12 cellular contexts compared by ENCODE assay signal in genomic region chr14:94417497-94418205, GRCh38. TPM values are rescaled to one million over a fixed set of nuclear protein-coding genes. Genes with fewer than 3 reads are reported as not detected.
A peak's percentile ranks its signal among the peaks of the same experiment; 100 is the strongest.
DNase-seq lines count a peak whose midpoint lies in the region; ATAC-seq and TF ChIP-seq lines count a peak whose summit lies in the region.
"Not testable (repeated sequence)": the region's sequence is repeated elsewhere in the genome, so short reads cannot be mapped to it uniquely, and the experiment has no call there.
"Had no signal": no experiment of that assay in that cellular context is flagged by ENCODE, and none has a peak within 500 bp of the region (broad histone marks: within the 10 kb centered on the region; RNA-seq: fewer than 3 reads in every experiment).

No MANE protein-coding gene starts in this region.

- H3K4me3 Mint-ChIP-seq in activated CD4-positive, alpha-beta memory T cell treated with anti-CD3 and anti-CD28 coated beads for 36 hours; activated T-cell treated with anti-CD3 and anti-CD28 coated beads, Interleukin-2, amount 50 U/mL, for 72 hours; activated naive CD4-positive, alpha-beta T cell treated with anti-CD3 and anti-CD28 coated beads for 36 hours; activated naive CD8-positive, alpha-beta T cell: not testable (repeated sequence)

- H3K9me3 Mint-ChIP-seq in activated CD4-positive, alpha-beta memory T cell treated with anti-CD3 and anti-CD28 coated beads for 36 hours: peaks cover 24% of the 10 kb centered on the region
- H3K9me3 Mint-ChIP-seq in activated T-cell treated with anti-CD3 and anti-CD28 coated beads, Interleukin-2, amount 50 U/mL, for 72 hours: peaks cover 8 to 21% of the 10 kb centered on the region in 2 donors
- H3K9me3 Mint-ChIP-seq in activated naive CD4-positive, alpha-beta T cell treated with anti-CD3 and anti-CD28 coated beads for 36 hours; activated naive CD8-positive, alpha-beta T cell (ENCODE audit: low read depth): not testable (repeated sequence)

- not testable (repeated sequence) for H3K4me1 Mint-ChIP-seq in activated CD4-positive, alpha-beta memory T cell treated with anti-CD3 and anti-CD28 coated beads for 36 hours (ENCODE audit: low read depth); activated T-cell treated with anti-CD3 and anti-CD28 coated beads, Interleukin-2, amount 50 U/mL, for 72 hours (ENCODE audit: low read depth); activated naive CD4-positive, alpha-beta T cell treated with anti-CD3 and anti-CD28 coated beads for 36 hours (ENCODE audit: low read depth); activated naive CD8-positive, alpha-beta T cell (ENCODE audit: low read depth)

- TF ChIP-seq CTCF in GM12865 (IDR thresholded peaks at IDR 0.05; ENCODE audit: insufficient read depth, low read depth, low read length, missing control alignments): not testable (repeated sequence)

- H3K27me3 Mint-ChIP-seq in activated CD4-positive, alpha-beta memory T cell treated with anti-CD3 and anti-CD28 coated beads for 36 hours: not testable (repeated sequence)
- H3K27me3 Mint-ChIP-seq in activated T-cell treated with anti-CD3 and anti-CD28 coated beads, Interleukin-2, amount 50 U/mL, for 72 hours (ENCODE audit: low read depth): peaks cover 14% of the 10 kb centered on the region
- peaks cover 20% of the 10 kb centered on the region for H3K27me3 Mint-ChIP-seq in activated naive CD4-positive, alpha-beta T cell treated with anti-CD3 and anti-CD28 coated beads for 36 hours (ENCODE audit: low read depth)
- H3K27me3 Mint-ChIP-seq in activated naive CD8-positive, alpha-beta T cell: peaks cover 19% of the 10 kb centered on the region

- not testable (repeated sequence) for H3K36me3 Mint-ChIP-seq in activated CD4-positive, alpha-beta memory T cell treated with anti-CD3 and anti-CD28 coated beads for 36 hours; activated naive CD4-positive, alpha-beta T cell treated with anti-CD3 and anti-CD28 coated beads for 36 hours (ENCODE audit: low read depth); activated naive CD8-positive, alpha-beta T cell
- H3K36me3 Mint-ChIP-seq in activated T-cell treated with anti-CD3 and anti-CD28 coated beads, Interleukin-2, amount 50 U/mL, for 72 hours (ENCODE audit: insufficient read depth in 2 of 2): peaks cover 7 to 18% of the 10 kb centered on the region in 2 donors

- CTCF ChIA-PET in activated CD4-positive, alpha-beta memory T cell treated with anti-CD3 and anti-CD28 coated beads for 36 hours (lab: Charles Lee); activated naive CD4-positive, alpha-beta T cell treated with anti-CD3 and anti-CD28 coated beads for 36 hours (lab: Charles Lee): not testable (repeated sequence)

- POLR2A ChIA-PET in activated CD4-positive, alpha-beta memory T cell treated with anti-CD3 and anti-CD28 coated beads for 36 hours (lab: Charles Lee): not testable (repeated sequence)

- not testable (repeated sequence) for H3K4me3 ChIP-seq in GM12865 (ENCODE audit: low read depth, low read length)

- intact Hi-C loops in activated CD4-positive, alpha-beta memory T cell treated with anti-CD3 and anti-CD28 coated beads for 36 hours (cut with micrococcal nuclease); activated naive CD4-positive, alpha-beta T cell treated with anti-CD3 and anti-CD28 coated beads for 36 hours (cut with micrococcal nuclease): not testable (repeated sequence)

- peak; percentile 18 for DNase-seq in GM12865 (ENCODE audit: low read depth)
- DNase-seq in activated CD4-positive, alpha-beta memory T cell treated with anti-CD3 and anti-CD28 coated beads for 36 hours: peak; percentile 21
- not testable (repeated sequence) for DNase-seq in activated T-cell treated with anti-CD3 and anti-CD28 coated beads, Interleukin-2, amount 50 U/mL, for 72 hours
- peak; percentile 23 for DNase-seq in activated naive CD4-positive, alpha-beta T cell treated with anti-CD3 and anti-CD28 coated beads for 36 hours

- H3K27ac Mint-ChIP-seq in activated CD4-positive, alpha-beta memory T cell treated with anti-CD3 and anti-CD28 coated beads for 36 hours; activated T-cell treated with anti-CD3 and anti-CD28 coated beads, Interleukin-2, amount 50 U/mL, for 72 hours; activated naive CD4-positive, alpha-beta T cell treated with anti-CD3 and anti-CD28 coated beads for 36 hours: not testable (repeated sequence)
- peak overlapping the region; percentile 7 for H3K27ac Mint-ChIP-seq in activated naive CD8-positive, alpha-beta T cell

- ATAC-seq in activated T-cell treated with anti-CD3 and anti-CD28 coated beads, Interleukin-2, amount 50 U/mL, for 72 hours (replicated peaks in 1 of 2): peak; percentile 25 to 32

RNA-seq across cellular contexts. Expression of gene SERPINA1, which starts 29.2 kb away (rescaled TPM):
- total RNA-seq in activated CD4-positive, alpha-beta memory T cell treated with anti-CD3 and anti-CD28 coated beads for 36 hours: 10 to 100 TPM; 22.1 to 24.5 TPM
- total RNA-seq in activated T-cell treated with anti-CD3 and anti-CD28 coated beads, Interleukin-2, amount 50 U/mL, for 72 hours: 10 to 100 TPM; 20.3 to 68.9 TPM
- total RNA-seq in activated naive CD4-positive, alpha-beta T cell treated with anti-CD3 and anti-CD28 coated beads for 36 hours: 1 to 10 TPM; 3.1 to 4.3 TPM

RNA-seq across cellular contexts. Expression of gene SERPINA11, which starts 34.9 kb away (rescaled TPM):
- not detected for total RNA-seq in activated CD4-positive, alpha-beta memory T cell treated with anti-CD3 and anti-CD28 coated beads for 36 hours
- total RNA-seq in activated T-cell treated with anti-CD3 and anti-CD28 coated beads, Interleukin-2, amount 50 U/mL, for 72 hours: not detected
- not detected for total RNA-seq in activated naive CD4-positive, alpha-beta T cell treated with anti-CD3 and anti-CD28 coated beads for 36 hours
- total RNA-seq: A172; B cell; Calu3; CD4-positive, alpha-beta T cell; CD8-positive, alpha-beta T cell; GM12878 had no signal

RNA-seq across cellular contexts. Expression of gene SERPINA2, which starts 51.2 kb away (rescaled TPM):
- total RNA-seq in activated CD4-positive, alpha-beta memory T cell treated with anti-CD3 and anti-CD28 coated beads for 36 hours: not detected
- total RNA-seq in activated T-cell treated with anti-CD3 and anti-CD28 coated beads, Interleukin-2, amount 50 U/mL, for 72 hours: not detected
- total RNA-seq in activated naive CD4-positive, alpha-beta T cell treated with anti-CD3 and anti-CD28 coated beads for 36 hours: not detected
- total RNA-seq: A172; B cell; Caco-2; Calu3; CD4-positive, alpha-beta T cell; CD8-positive, alpha-beta T cell; GM12878 had no signal

RNA-seq across cellular contexts. Expression of gene SERPINA9, which starts 58.3 kb away (rescaled TPM):
- not detected for total RNA-seq in activated CD4-positive, alpha-beta memory T cell treated with anti-CD3 and anti-CD28 coated beads for 36 hours
- total RNA-seq in activated T-cell treated with anti-CD3 and anti-CD28 coated beads, Interleukin-2, amount 50 U/mL, for 72 hours: not detected
- total RNA-seq in activated naive CD4-positive, alpha-beta T cell treated with anti-CD3 and anti-CD28 coated beads for 36 hours: not detected
- total RNA-seq: A172; Caco-2; Calu3; CD4-positive, alpha-beta T cell; CD8-positive, alpha-beta T cell; GM12878 had no signal
